In the genomic region with DNA sequence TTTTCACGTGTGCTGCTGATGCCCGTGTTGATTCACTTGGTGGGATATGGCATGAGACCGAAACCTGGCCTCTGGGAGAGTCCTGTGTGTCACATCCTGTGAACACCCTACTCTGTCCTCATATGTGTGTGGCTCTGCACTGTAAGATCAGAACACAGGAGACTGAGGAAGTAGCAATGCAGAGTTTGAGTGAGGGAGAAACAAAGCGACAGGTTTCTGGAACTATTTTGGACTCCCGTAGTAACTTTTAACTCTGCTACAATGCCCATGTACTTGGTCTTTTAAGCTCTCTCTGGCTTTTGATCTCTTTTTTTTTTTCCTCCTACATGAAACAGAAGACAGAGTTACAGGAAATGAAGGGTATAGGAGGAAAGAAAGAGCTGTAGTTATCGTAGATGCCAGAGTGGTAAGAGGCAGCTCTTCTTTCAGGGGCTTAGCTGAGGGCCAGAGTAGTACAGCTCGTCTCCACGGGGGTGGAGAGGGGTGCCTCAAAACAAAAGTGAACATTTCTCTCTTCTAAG, we compare ENCODE assay signal across 8 cellular contexts. TPM values are rescaled to one million over a fixed set of nuclear protein-coding genes. Genes with fewer than 3 reads are reported as not detected.
DNase-seq lines count a peak whose midpoint lies in the region; ATAC-seq and TF ChIP-seq lines count a peak whose summit lies in the region.

No MANE protein-coding gene starts in this region.

- WGBS in upper lobe of left lung, 2 donors: 28 to 35% methylated on average over 8 of the region's 8 CpGs

- ATAC-seq in HG03442 (IDR thresholded peaks at IDR 0.05; ENCODE audit: unreplicated experiment): peak; percentile 87
- peak; percentile 61 for ATAC-seq in omental fat pad (ENCODE audit: low FRiP score)
- ATAC-seq in upper lobe of left lung (ENCODE audit: low FRiP score in 2 of 2): peak; percentile 48 to 66

- no peak overlapping the region for H3K4me3 ChIP-seq in upper lobe of left lung

- peaks cover 0 to 3% (median 0%) of the 10 kb centered on the region in 4 donors for H3K36me3 ChIP-seq in upper lobe of left lung

- peak in 1 of 4 donors; percentile 48 for TF ChIP-seq POLR2A in upper lobe of left lung (IDR thresholded peaks at IDR 0.05)

- no peak for TF ChIP-seq EP300 in upper lobe of left lung (IDR thresholded peaks at IDR 0.05)

- DNase-seq in activated gamma-delta T cell treated with Interleukin-2 at 50 U/mL for 16 hours (peak; percentile 43), activated gamma-delta T cell (lab: John Stamatoyannopoulos, UW) (no peak), omental fat pad (ENCODE audit: low spot score) (no peak), upper lobe of left lung (peak in 1 of 2 donors; percentile 35), HuH-7 (ENCODE audit: low spot score) (no peak)
- peak; percentile 79 for DNase-seq in activated CD4-positive, alpha-beta T cell treated with anti-CD3 and anti-CD28 coated beads for 48 hours
- DNase-seq in effector CD4-positive, alpha-beta T cell: peak; percentile 33

- H3K27me3 ChIP-seq in upper lobe of left lung: no peaks in the 10 kb centered on the region

- H3K4me1 ChIP-seq in upper lobe of left lung: peaks cover 0 to 19% (median 7%) of the 10 kb centered on the region in 4 donors

- no peaks in the 10 kb centered on the region for H3K9me3 ChIP-seq in upper lobe of left lung

- no peak for TF ChIP-seq CTCF in omental fat pad (IDR thresholded peaks at IDR 0.05)
- TF ChIP-seq CTCF in upper lobe of left lung (IDR thresholded peaks at IDR 0.05): no peak

- peak overlapping the region; percentile 44 to 82 (median 56) for H3K27ac ChIP-seq in upper lobe of left lung

RNA-seq across cellular contexts. Expression of gene GRAMD2B, which starts 26.6 kb away (rescaled TPM):
- total RNA-seq in omental fat pad (10 to 100 TPM; 19.1 to 44.1 (median 36.7) TPM), upper lobe of left lung (10 to 100 TPM; 11.3 to 70.4 (median 17.7) TPM)

Comparison
In these comparisons a context has a peak if more than half of its experiments do, and no peak if none do; other contexts are left out.
1. DNase-seq: peak in activated gamma-delta T cell treated with Interleukin-2 at 50 U/mL for 16 hours (single experiment), activated CD4-positive, alpha-beta T cell treated with anti-CD3 and anti-CD28 coated beads for 48 hours (single experiment) and effector CD4-positive, alpha-beta T cell (single experiment); none in activated gamma-delta T cell (single experiment), omental fat pad (single experiment) and HuH-7 (single experiment).
2. Peak in every context shown above with its lines, with median percentiles within 50 percentile points of each other: ATAC-seq.